In genomic region chr1:198641966-198642656, GRCh38 we compare ENCODE assay signal across 1 cellular context.
TF ChIP-seq lines count a peak whose summit lies in the region.

No MANE protein-coding gene starts in this region.

TF ChIP-seq in HepG2, 621 proteins besides CTCF, POLR2A, EP300 and RAD21 (continued from another document):
- TF ChIP-seq ZBTB46 (CRISPR knock-in tag; IDR thresholded peaks at IDR 0.05; ENCODE audit: borderline replicate concordance) (no peak), RAD51 (IDR thresholded peaks at IDR 0.05; ENCODE audit: borderline replicate concordance) (no peak), PTBP1 (IDR thresholded peaks at IDR 0.05; ENCODE audit: low read depth, low read length, poor library complexity, severe bottlenecking) (no peak), SPEN (CRISPR knock-in tag; IDR thresholded peaks at IDR 0.05; ENCODE audit: low read depth) (no peak), NFIB (CRISPR knock-in tag; IDR thresholded peaks at IDR 0.05; ENCODE audit: borderline replicate concordance) (no peak), RXRB (CRISPR knock-in tag; IDR thresholded peaks at IDR 0.05; ENCODE audit: borderline replicate concordance) (no peak)
